In genomic region chr16:89490386-89491237, GRCh38 we compare ENCODE assay signal across 8 cellular contexts. TPM values are rescaled to one million over a fixed set of nuclear protein-coding genes. Genes with fewer than 3 reads are reported as not detected.
DNase-seq lines count a peak whose midpoint lies in the region; ATAC-seq and TF ChIP-seq lines count a peak whose summit lies in the region.

Gene ANKRD11, minus strand, starts transcription at chr16:89490561. Its CDS starts 173,542 bp downstream, at chr16:89317019.

- peak within 1 kb of the TSS; percentile 96 to 99 for H3K27ac Mint-ChIP-seq in activated naive CD4-positive, alpha-beta T cell treated with anti-CD3 and anti-CD28 coated beads, Interleukin-2, amount 50 U/mL, for 72 hours

- H3K9me3 ChIP-seq in testis, result no peaks in the 10 kb centered on the region

- intact Hi-C loops in testis (cut with DNase I; ENCODE audit: low total_unique reads), result no loop called here

- ATAC-seq in HG02610 (IDR thresholded peaks at IDR 0.05; ENCODE audit: unreplicated experiment), result peak; percentile 85
- ATAC-seq in activated naive CD4-positive, alpha-beta T cell treated with anti-CD3 and anti-CD28 coated beads, Interleukin-2, amount 50 U/mL, for 72 hours, result peak; percentile 93 to 94
- ATAC-seq in omental fat pad (ENCODE audit: low FRiP score), result peak; percentile 98

- peak; percentile 81 for TF ChIP-seq POLR2A in testis (IDR thresholded peaks at IDR 0.05)

- peaks cover 10 to 29% of the 10 kb centered on the region in 2 donors for H3K36me3 Mint-ChIP-seq in activated naive CD4-positive, alpha-beta T cell treated with anti-CD3 and anti-CD28 coated beads, Interleukin-2, amount 50 U/mL, for 72 hours

- H3K9me3 Mint-ChIP-seq in activated naive CD4-positive, alpha-beta T cell treated with anti-CD3 and anti-CD28 coated beads, Interleukin-2, amount 50 U/mL, for 72 hours, result no peaks in the 10 kb centered on the region

- TF ChIP-seq CTCF in omental fat pad (IDR thresholded peaks at IDR 0.05) (no peak), testis (IDR thresholded peaks at IDR 0.05) (no peak)

- H3K36me3 ChIP-seq in testis (ENCODE audit: low read depth, missing control alignments), result no peaks in the 10 kb centered on the region

- no peaks in the 10 kb centered on the region for H3K27me3 ChIP-seq in testis

- WGBS in testis, 2 donors, result 0% methylated on average over 27 to 92 of the region's 105 CpGs

- H3K27ac ChIP-seq in testis, result peak within 1 kb of the TSS; percentile 86 to 96

- H3K4me3 ChIP-seq in GM08714 (ENCODE audit: low read length), result peak within 1 kb of the TSS; percentile 94
- peak within 1 kb of the TSS; percentile 72 to 87 for H3K4me3 ChIP-seq in testis

- DNase-seq in NCI-H1092 treated with DMSO at 0.1 percent for 48 hours (lab: John Stamatoyannopoulos, UW) (peak; percentile 99), SKM-1 (lab: John Stamatoyannopoulos, UW; ENCODE audit: unreplicated experiment) (peak; percentile 95), glomerular endothelial cell (ENCODE audit: extremely low read depth, low read depth, low spot score) (peak; percentile 94), omental fat pad (ENCODE audit: low spot score) (peak; percentile 82), testis (peak; percentile 99)
- peak; percentile 99 to 100 for DNase-seq in activated naive CD4-positive, alpha-beta T cell treated with anti-CD3 and anti-CD28 coated beads, Interleukin-2, amount 50 U/mL, for 72 hours (ENCODE audit: low spot score in 2 of 2)

- peaks cover 35% of the 10 kb centered on the region for H3K4me1 ChIP-seq in testis

RNA-seq across cellular contexts. Expression of gene ANKRD11, which starts in this region (rescaled TPM):
- 100 to 1,000 TPM; 130 to 165 TPM for total RNA-seq in activated naive CD4-positive, alpha-beta T cell treated with anti-CD3 and anti-CD28 coated beads, Interleukin-2, amount 50 U/mL, for 72 hours
- 113 and 178 TPM in 2 replicates for total RNA-seq in glomerular endothelial cell
- 100 to 1,000 TPM in 1 of 4 donors, 10 to 100 TPM in 3; 49.8 to 114 (median 82.2) TPM for total RNA-seq in omental fat pad
- 100 to 1,000 TPM; 150 to 187 TPM for total RNA-seq in testis
- polyA plus RNA-seq in testis (ENCODE audit: insufficient read depth, low read depth, low replicate concordance), result 49.7 TPM

Comparison
In these comparisons a context has a peak if more than half of its experiments do, and no peak if none do; other contexts are left out.
1. Peak in every context shown above with its lines: DNase-seq, ATAC-seq, H3K4me3 ChIP-seq and H3K27ac ChIP-seq.